Comparison of ENCODE assay signal across 1 cellular context in genomic region chr19:19366691-19367396, GRCh38.
A peak's percentile ranks its signal among the peaks of the same experiment; 100 is the strongest.
TF ChIP-seq lines count a peak whose summit lies in the region.

No MANE protein-coding gene starts in this region.

TF ChIP-seq in HepG2, 621 proteins besides CTCF, POLR2A, EP300 and RAD21 (continued from another document and continues in another):
- TF ChIP-seq ZNF280D (CRISPR knock-in tag; IDR thresholded peaks at IDR 0.05) (0 out of 2 replicates have a peak, but pooled peaks have one; percentile 69), KMT2B (CRISPR knock-in tag; IDR thresholded peaks at IDR 0.05) (peak; percentile 86), ONECUT2 (CRISPR knock-in tag; IDR thresholded peaks at IDR 0.05) (no peak), ZNF543 (CRISPR knock-in tag; IDR thresholded peaks at IDR 0.05) (no peak), ZMYM3 (CRISPR knock-in tag; IDR thresholded peaks at IDR 0.05) (peak; percentile 97), ZSCAN20 (CRISPR knock-in tag; IDR thresholded peaks at IDR 0.05; ENCODE audit: borderline replicate concordance) (no peak), KDM2A (CRISPR knock-in tag; IDR thresholded peaks at IDR 0.05; ENCODE audit: borderline replicate concordance, low read depth) (peak; percentile 89), GABPA (IDR thresholded peaks at IDR 0.05; ENCODE audit: low read depth, low read length) (peak; percentile 75), GABPA (CRISPR knock-in tag; IDR thresholded peaks at IDR 0.05; ENCODE audit: low read depth) (peak; percentile 96), ZNF552 (CRISPR knock-in tag; IDR thresholded peaks at IDR 0.05; ENCODE audit: borderline replicate concordance) (0 out of 2 replicates have a peak, but pooled peaks have one; percentile 38), SMAD3 (CRISPR knock-in tag; IDR thresholded peaks at IDR 0.05) (peak; percentile 83; the same call in 1 of the 2 replicates), GLI4 (CRISPR knock-in tag; IDR thresholded peaks at IDR 0.05; ENCODE audit: borderline replicate concordance) (0 out of 2 replicates have a peak, but pooled peaks have one; percentile 42), DNMT3B (CRISPR knock-in tag; conservative IDR thresholded peaks at IDR 0.05) (0 out of 2 replicates have a peak, but pooled peaks have one; percentile 38), HDAC1 (CRISPR knock-in tag; IDR thresholded peaks at IDR 0.05) (peak; percentile 60), ZNF616 (CRISPR knock-in tag; IDR thresholded peaks at IDR 0.05; ENCODE audit: low read depth) (no peak), ZXDC (CRISPR knock-in tag; IDR thresholded peaks at IDR 0.05) (peak; percentile 59; the same call in 1 of the 2 replicates), ZNF263 (CRISPR knock-in tag; IDR thresholded peaks at IDR 0.05) (peak; percentile 36; the same call in 1 of the 2 replicates), ZNF639 (CRISPR knock-in tag; conservative IDR thresholded peaks at IDR 0.05) (peak; percentile 19; the same call in 1 of the 2 replicates), ZNF12 (CRISPR knock-in tag; IDR thresholded peaks at IDR 0.05) (peak; percentile 33; the same call in 1 of the 2 replicates), PHF20 (CRISPR knock-in tag; IDR thresholded peaks at IDR 0.05) (peak; percentile 91), SMARCC2 (IDR thresholded peaks at IDR 0.05) (no peak), ARID2 (CRISPR knock-in tag; IDR thresholded peaks at IDR 0.05; ENCODE audit: borderline replicate concordance) (no peak), ZBTB4 (CRISPR knock-in tag; IDR thresholded peaks at IDR 0.05; ENCODE audit: borderline replicate concordance) (no peak; the same call in 1 of the 2 replicates), ZNF790 (CRISPR knock-in tag; IDR thresholded peaks at IDR 0.05; ENCODE audit: borderline replicate concordance) (no peak), KDM4B (CRISPR knock-in tag; IDR thresholded peaks at IDR 0.05) (peak; percentile 86; the same call in 1 of the 2 replicates), ZNF709 (CRISPR knock-in tag; IDR thresholded peaks at IDR 0.05) (no peak), SRY (CRISPR knock-in tag; IDR thresholded peaks at IDR 0.05) (0 out of 2 replicates have a peak, but pooled peaks have one; percentile 41), SOX6 (IDR thresholded peaks at IDR 0.05) (no peak), SOX6 (CRISPR knock-in tag; IDR thresholded peaks at IDR 0.05) (peak; percentile 72), IRF2 (CRISPR knock-in tag; IDR thresholded peaks at IDR 0.05) (peak; percentile 78), FOXP1 (IDR thresholded peaks at IDR 0.05) (no peak), FOXP1 (CRISPR knock-in tag; IDR thresholded peaks at IDR 0.05) (peak; percentile 44)
- TF ChIP-seq, protein P1, sequence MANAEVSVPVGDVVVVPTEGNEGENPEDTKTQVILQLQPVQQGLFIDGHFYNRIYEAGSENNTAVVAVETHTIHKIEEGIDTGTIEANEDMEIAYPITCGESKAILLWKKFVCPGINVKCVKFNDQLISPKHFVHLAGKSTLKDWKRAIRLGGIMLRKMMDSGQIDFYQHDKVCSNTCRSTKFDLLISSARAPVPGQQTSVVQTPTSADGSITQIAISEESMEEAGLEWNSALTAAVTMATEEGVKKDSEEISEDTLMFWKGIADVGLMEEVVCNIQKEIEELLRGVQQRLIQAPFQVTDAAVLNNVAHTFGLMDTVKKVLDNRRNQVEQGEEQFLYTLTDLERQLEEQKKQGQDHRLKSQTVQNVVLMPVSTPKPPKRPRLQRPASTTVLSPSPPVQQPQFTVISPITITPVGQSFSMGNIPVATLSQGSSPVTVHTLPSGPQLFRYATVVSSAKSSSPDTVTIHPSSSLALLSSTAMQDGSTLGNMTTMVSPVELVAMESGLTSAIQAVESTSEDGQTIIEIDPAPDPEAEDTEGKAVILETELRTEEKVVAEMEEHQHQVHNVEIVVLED (CRISPR knock-in tag; IDR thresholded peaks at IDR 0.05; ENCODE audit: borderline replicate concordance): peak; percentile 62; the same call in 1 of the 2 replicates
- TF ChIP-seq, protein P2, sequence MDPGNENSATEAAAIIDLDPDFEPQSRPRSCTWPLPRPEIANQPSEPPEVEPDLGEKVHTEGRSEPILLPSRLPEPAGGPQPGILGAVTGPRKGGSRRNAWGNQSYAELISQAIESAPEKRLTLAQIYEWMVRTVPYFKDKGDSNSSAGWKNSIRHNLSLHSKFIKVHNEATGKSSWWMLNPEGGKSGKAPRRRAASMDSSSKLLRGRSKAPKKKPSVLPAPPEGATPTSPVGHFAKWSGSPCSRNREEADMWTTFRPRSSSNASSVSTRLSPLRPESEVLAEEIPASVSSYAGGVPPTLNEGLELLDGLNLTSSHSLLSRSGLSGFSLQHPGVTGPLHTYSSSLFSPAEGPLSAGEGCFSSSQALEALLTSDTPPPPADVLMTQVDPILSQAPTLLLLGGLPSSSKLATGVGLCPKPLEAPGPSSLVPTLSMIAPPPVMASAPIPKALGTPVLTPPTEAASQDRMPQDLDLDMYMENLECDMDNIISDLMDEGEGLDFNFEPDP (CRISPR knock-in tag; conservative IDR thresholded peaks at IDR 0.05): no peak
- TF ChIP-seq, protein P3, sequence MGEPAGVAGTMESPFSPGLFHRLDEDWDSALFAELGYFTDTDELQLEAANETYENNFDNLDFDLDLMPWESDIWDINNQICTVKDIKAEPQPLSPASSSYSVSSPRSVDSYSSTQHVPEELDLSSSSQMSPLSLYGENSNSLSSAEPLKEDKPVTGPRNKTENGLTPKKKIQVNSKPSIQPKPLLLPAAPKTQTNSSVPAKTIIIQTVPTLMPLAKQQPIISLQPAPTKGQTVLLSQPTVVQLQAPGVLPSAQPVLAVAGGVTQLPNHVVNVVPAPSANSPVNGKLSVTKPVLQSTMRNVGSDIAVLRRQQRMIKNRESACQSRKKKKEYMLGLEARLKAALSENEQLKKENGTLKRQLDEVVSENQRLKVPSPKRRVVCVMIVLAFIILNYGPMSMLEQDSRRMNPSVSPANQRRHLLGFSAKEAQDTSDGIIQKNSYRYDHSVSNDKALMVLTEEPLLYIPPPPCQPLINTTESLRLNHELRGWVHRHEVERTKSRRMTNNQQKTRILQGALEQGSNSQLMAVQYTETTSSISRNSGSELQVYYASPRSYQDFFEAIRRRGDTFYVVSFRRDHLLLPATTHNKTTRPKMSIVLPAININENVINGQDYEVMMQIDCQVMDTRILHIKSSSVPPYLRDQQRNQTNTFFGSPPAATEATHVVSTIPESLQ (CRISPR knock-in tag; conservative IDR thresholded peaks at IDR 0.05): no peak
